9 cellular contexts compared by ENCODE assay signal in genomic region chr6:30480536-30481156, GRCh38. TPM values are rescaled to one million over a fixed set of nuclear protein-coding genes. Genes with fewer than 3 reads are reported as not detected.
DNase-seq lines count a peak whose midpoint lies in the region; ATAC-seq lines count a peak whose summit lies in the region.
"Had no signal": no experiment of that assay in that cellular context is flagged by ENCODE, and none has a peak within 500 bp of the region (broad histone marks: within the 10 kb centered on the region; RNA-seq: fewer than 3 reads in every experiment).

No MANE protein-coding gene starts in this region.

- peaks cover 56% of the 10 kb centered on the region for H3K27me3 ChIP-seq in skeletal muscle satellite cell (ENCODE audit: control insufficient read depth, insufficient read depth, low read length)

- no peaks in the 10 kb centered on the region for H3K9me3 ChIP-seq in skeletal muscle satellite cell (replicated peaks; ENCODE audit: low read length)

- no peaks in the 10 kb centered on the region for H3K9me3 Mint-ChIP-seq in activated naive CD4-positive, alpha-beta T cell treated with anti-CD3 and anti-CD28 coated beads, Interleukin-2, amount 10 ng/mL, durations not matched to agents 7 days and 5 days

- ATAC-seq in GM19328 (IDR thresholded peaks at IDR 0.05; ENCODE audit: unreplicated experiment), result no peak
- no peak for ATAC-seq in GM21786 (IDR thresholded peaks at IDR 0.05; ENCODE audit: unreplicated experiment)
- no peak for ATAC-seq in GM19397 (IDR thresholded peaks at IDR 0.05; ENCODE audit: unreplicated experiment)

- no peak overlapping the region for H3K4me3 Mint-ChIP-seq in activated naive CD4-positive, alpha-beta T cell treated with anti-CD3 and anti-CD28 coated beads, Interleukin-2, amount 10 ng/mL, durations not matched to agents 7 days and 5 days

- peaks cover 5% of the 10 kb centered on the region for H3K4me1 ChIP-seq in skeletal muscle satellite cell (ENCODE audit: control insufficient read depth, insufficient read depth, low read length)

- CTCF ChIA-PET in activated naive CD4-positive, alpha-beta T cell treated with anti-CD3 and anti-CD28 coated beads, Interleukin-2, amount 10 ng/mL, durations not matched to agents 7 days and 5 days (lab: Charles Lee), result interaction anchor here (0.6 to 9.7 kb wide), 9 partner anchors 8 to 603 kb away, joined by 3 to 251 read pairs (median 6); no protein-coding TSS in a partner anchor

- H3K4me3 ChIP-seq in skeletal muscle satellite cell (ENCODE audit: low read length), result no peak overlapping the region

- no peaks in the 10 kb centered on the region for H3K36me3 Mint-ChIP-seq in activated naive CD4-positive, alpha-beta T cell treated with anti-CD3 and anti-CD28 coated beads, Interleukin-2, amount 10 ng/mL, durations not matched to agents 7 days and 5 days

- H3K4me2 ChIP-seq in skeletal muscle satellite cell (ENCODE audit: low read length), result peak overlapping the region; percentile 6

- no peak overlapping the region for H3K9ac ChIP-seq in skeletal muscle satellite cell (ENCODE audit: low read depth, low read length)

- peaks cover 35% of the 10 kb centered on the region for H3K4me1 Mint-ChIP-seq in activated naive CD4-positive, alpha-beta T cell treated with anti-CD3 and anti-CD28 coated beads, Interleukin-2, amount 10 ng/mL, durations not matched to agents 7 days and 5 days

- peak; percentile 29 for DNase-seq in SKM-1 treated with dmso at 0.1 percent for 144 hours (lab: John Stamatoyannopoulos, UW; ENCODE audit: unreplicated experiment)
- no peak for DNase-seq in SKM-1 (lab: John Stamatoyannopoulos, UW; ENCODE audit: unreplicated experiment)
- peak; percentile 33 for DNase-seq in RPMI8226
- DNase-seq in activated naive CD4-positive, alpha-beta T cell treated with anti-CD3 and anti-CD28 coated beads, Interleukin-2, amount 10 ng/mL, durations not matched to agents 7 days and 5 days, result peak; percentile 77
- DNase-seq: stimulated activated CD8-positive, alpha-beta memory T cell treated with anti-CD3 and anti-CD28 coated beads, Interleukin-4, amount 100 ng/mL, for 48 hours had no signal

- H3K27ac Mint-ChIP-seq in activated naive CD4-positive, alpha-beta T cell treated with anti-CD3 and anti-CD28 coated beads, Interleukin-2, amount 10 ng/mL, durations not matched to agents 7 days and 5 days, result no peak overlapping the region

- H3K36me3 ChIP-seq in skeletal muscle satellite cell (ENCODE audit: insufficient read depth, low read length), result no peaks in the 10 kb centered on the region

- H3K27me3 Mint-ChIP-seq in activated naive CD4-positive, alpha-beta T cell treated with anti-CD3 and anti-CD28 coated beads, Interleukin-2, amount 10 ng/mL, durations not matched to agents 7 days and 5 days, result peaks cover 82% of the 10 kb centered on the region

RNA-seq across cellular contexts. Expression of gene HLA-E, which starts 8.7 kb away (rescaled TPM):
- total RNA-seq in skeletal muscle satellite cell (2012; rRNA removed), result 110 and 115 TPM in 2 replicates
